In genomic region chr19:618247-618619, GRCh38 we compare ENCODE assay signal across 2 cellular contexts.
TF ChIP-seq lines count a peak whose summit lies in the region.

No MANE protein-coding gene starts in this region.

TF ChIP-seq in HCT116, 20 proteins besides CTCF, POLR2A, EP300 and RAD21:
- TF ChIP-seq ATF3 (IDR thresholded peaks at IDR 0.05) (no peak), ELF1 (IDR thresholded peaks at IDR 0.05; ENCODE audit: borderline replicate concordance, low read depth) (no peak), TCF7L2 (IDR thresholded peaks at IDR 0.05; ENCODE audit: borderline replicate concordance, extremely low read depth, insufficient read depth, insufficient read length) (no peak), MAX (IDR thresholded peaks at IDR 0.05) (no peak), JUND (IDR thresholded peaks at IDR 0.05) (no peak), EZH2 (IDR thresholded peaks at IDR 0.05) (no peak), SIN3A (IDR thresholded peaks at IDR 0.05; ENCODE audit: low read depth) (no peak), CEBPB (IDR thresholded peaks at IDR 0.05; ENCODE audit: low read depth) (no peak), ZBTB33 (IDR thresholded peaks at IDR 0.05; ENCODE audit: extremely low read depth, insufficient replicate concordance, low read length) (no peak), SRF (IDR thresholded peaks at IDR 0.05; ENCODE audit: low read depth) (no peak), REST (IDR thresholded peaks at IDR 0.05; ENCODE audit: low read depth) (no peak), SP1 (IDR thresholded peaks at IDR 0.05; ENCODE audit: low read depth) (no peak), POLR2AphosphoS5 (IDR thresholded peaks at IDR 0.05; ENCODE audit: low read depth, low read length) (no peak), ZFX (IDR thresholded peaks at IDR 0.05) (no peak), YY1 (IDR thresholded peaks at IDR 0.05; ENCODE audit: extremely low read depth, insufficient replicate concordance, low read depth, low read length) (no peak), EZH2phosphoT487 (IDR thresholded peaks at IDR 0.05; ENCODE audit: borderline replicate concordance) (no peak), FOSL1 (IDR thresholded peaks at IDR 0.05; ENCODE audit: low read depth) (no peak), ZNF274 (IDR thresholded peaks at IDR 0.05; ENCODE audit: low read depth, low read length) (no peak), CBX3 (IDR thresholded peaks at IDR 0.05; ENCODE audit: low read depth) (no peak)

TF ChIP-seq in K562, 482 proteins besides CTCF, POLR2A, EP300 and RAD21:
- no peak for TF ChIP-seq BRF2 (IDR thresholded peaks at IDR 0.05; ENCODE audit: borderline replicate concordance, insufficient read depth, insufficient read length)
- no peak for TF ChIP-seq ZNF263 (CRISPR knock-in tag; IDR thresholded peaks at IDR 0.05; ENCODE audit: borderline replicate concordance)
- no peak for TF ChIP-seq EP400 (IDR thresholded peaks at IDR 0.05)
- TF ChIP-seq POLR2G (IDR thresholded peaks at IDR 0.05; ENCODE audit: low read depth, low read length) = 0 out of 2 replicates have a peak, but pooled peaks have one; percentile 41
